In the genomic region with DNA sequence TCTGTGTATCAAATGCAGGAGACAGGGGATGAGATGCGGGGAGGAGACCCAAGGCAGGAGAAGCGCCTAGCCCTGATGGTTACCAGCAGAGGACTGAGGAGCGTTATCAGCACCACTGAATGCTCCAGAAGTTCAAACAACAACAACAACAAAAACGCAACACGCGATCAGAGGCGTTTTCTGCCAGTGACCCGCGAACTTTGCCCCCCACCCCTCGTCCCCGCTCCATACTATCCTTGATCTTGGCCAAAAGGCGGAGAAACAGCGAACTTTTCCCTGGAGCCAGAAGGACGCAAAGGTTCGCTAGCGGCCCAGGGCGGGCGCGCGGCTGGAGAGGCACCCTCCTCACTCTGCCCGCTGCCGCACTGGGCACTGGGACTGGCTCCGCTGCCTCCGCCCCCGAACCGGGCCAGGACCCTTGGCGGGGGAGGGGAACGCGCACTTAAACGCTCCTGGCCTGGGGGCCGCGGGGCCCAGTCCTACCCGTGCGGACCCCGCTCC, we compare ENCODE assay signal across 8 cellular contexts. TPM values are rescaled to one million over a fixed set of nuclear protein-coding genes. Genes with fewer than 3 reads are reported as not detected.
DNase-seq lines count a peak whose midpoint lies in the region; ATAC-seq and TF ChIP-seq lines count a peak whose summit lies in the region.

No MANE protein-coding gene starts in this region.

- no peaks in the 10 kb centered on the region; the same call in 2 of the 3 replicates for H3K4me1 Mint-ChIP-seq in GM23338

- peaks cover 12% of the 10 kb centered on the region; the same call in 2 of the 3 replicates for H3K9me3 Mint-ChIP-seq in GM23338

- peaks cover 7% of the 10 kb centered on the region; the same call in 2 of the 3 replicates for H3K36me3 Mint-ChIP-seq in GM23338 (ENCODE audit: low read depth)

- H3K4me3 Mint-ChIP-seq in GM23338, result peak overlapping the region; percentile 78

- H3K27ac ChIP-seq in GM23338 (ENCODE audit: low read depth), result no peak overlapping the region
- no peak overlapping the region for H3K27ac ChIP-seq in iPS DF 6.9 (ENCODE audit: low read length)
- peak overlapping the region; percentile 85 for H3K27ac ChIP-seq in skeletal muscle tissue (ENCODE audit: low read depth, low read length)

- WGBS in iPS DF 6.9 (ENCODE audit: insufficient coverage, insufficient read length), result no CpG with 5 or more reads among the region's 35 CpGs

- H3K4me3 ChIP-seq in GM23338, result peak overlapping the region; percentile 89
- peak overlapping the region; percentile 60; the same call in 1 of the 2 replicates for H3K4me3 ChIP-seq in iPS DF 6.9 (ENCODE audit: low read length)
- peak overlapping the region; percentile 77 to 88 (median 85) for H3K4me3 ChIP-seq in skeletal muscle tissue (ENCODE audit: low read length in 3 of 3)

- ATAC-seq in GM23338 (peak; percentile 81), GM21619 (IDR thresholded peaks at IDR 0.05; ENCODE audit: unreplicated experiment) (no peak)

- H3K4me2 ChIP-seq in GM23338, result peak overlapping the region; percentile 92

- H3K4me1 ChIP-seq in GM23338 (ENCODE audit: insufficient read depth), result 0 out of 2 replicates have a peak, but pooled peaks cover 5% of the 10 kb centered on the region
- no peaks in the 10 kb centered on the region for H3K4me1 ChIP-seq in iPS DF 6.9 (ENCODE audit: control insufficient read depth, insufficient read depth, low read length)
- peaks cover 22 to 31% (median 23%) of the 10 kb centered on the region in 3 donors for H3K4me1 ChIP-seq in skeletal muscle tissue (ENCODE audit: control insufficient read depth in 3 of 3, insufficient read depth in 3 of 3, low read length in 3 of 3)

- no peak for TF ChIP-seq CTCF in GM23338 (conservative IDR thresholded peaks at IDR 0.05; ENCODE audit: low read depth in 2 of 2)

- H3K36me3 ChIP-seq in GM23338 (ENCODE audit: insufficient read depth) (no peaks in the 10 kb centered on the region), iPS DF 6.9 (ENCODE audit: control insufficient read depth, insufficient read depth, low read length) (no peaks in the 10 kb centered on the region), skeletal muscle tissue (ENCODE audit: control insufficient read depth in 3 of 3, insufficient read depth in 3 of 3, low read length in 3 of 3) (no peaks in the 10 kb centered on the region)

- DNase-seq in GM23338 (ENCODE audit: low spot score), result peak; percentile 67
- peak; percentile 18 for DNase-seq in amniotic epithelial cell (ENCODE audit: low read depth)
- no peak for DNase-seq in iPS DF 6.9 (ENCODE audit: low read depth, low spot score)
- DNase-seq in mesenteric fat pad (ENCODE audit: low spot score), result no peak
- no peak for DNase-seq in NCI-H82 (lab: John Stamatoyannopoulos, UW)
- no peak for DNase-seq in NCI-H774 (lab: John Stamatoyannopoulos, UW)

- no peaks in the 10 kb centered on the region for H4K20me1 ChIP-seq in GM23338 (replicated peaks; ENCODE audit: insufficient read depth)

- no peaks in the 10 kb centered on the region for H3K9me3 ChIP-seq in iPS DF 6.9 (ENCODE audit: control insufficient read depth, insufficient read depth, low read length)
- H3K9me3 ChIP-seq in skeletal muscle tissue (ENCODE audit: control insufficient read depth in 3 of 3, low read length in 3 of 3), result no peaks in the 10 kb centered on the region

- no peak overlapping the region for H3K27ac Mint-ChIP-seq in GM23338

- peaks cover 33% of the 10 kb centered on the region for H3K27me3 Mint-ChIP-seq in GM23338 (ENCODE audit: insufficient read depth, low read depth, poor library complexity)

- H3K9ac ChIP-seq in skeletal muscle tissue (ENCODE audit: low read depth in 1 of 3, low read length in 3 of 3), result peak overlapping the region; percentile 86 to 92 (median 89)

- no peaks in the 10 kb centered on the region for H3K9me2 ChIP-seq in GM23338 (ENCODE audit: insufficient read depth)

- H3K79me2 ChIP-seq in GM23338 (replicated peaks; ENCODE audit: insufficient read depth), result no peaks in the 10 kb centered on the region

- peak overlapping the region; percentile 97 for H2AFZ ChIP-seq in GM23338

- peaks cover 42% of the 10 kb centered on the region for H3K27me3 ChIP-seq in GM23338 (ENCODE audit: insufficient read depth)
- H3K27me3 ChIP-seq in iPS DF 6.9 (ENCODE audit: control insufficient read depth, insufficient read depth, low read length), result no peaks in the 10 kb centered on the region; the same call in 1 of the 2 replicates
- H3K27me3 ChIP-seq in skeletal muscle tissue (ENCODE audit: control insufficient read depth in 3 of 3, insufficient read depth in 3 of 3, low read length in 3 of 3), result no peaks in the 10 kb centered on the region

- no peaks in the 10 kb centered on the region; the same call in 1 of the 2 replicates for H3F3A ChIP-seq in GM23338 (replicated peaks; ENCODE audit: low read depth)

TF ChIP-seq in GM23338, 12 proteins besides CTCF, POLR2A, EP300 and RAD21:
- TF ChIP-seq ZNF114 (CRISPR knock-in tag; IDR thresholded peaks at IDR 0.05) (no peak), ZNF331 (CRISPR knock-in tag; IDR thresholded peaks at IDR 0.05; ENCODE audit: low read depth) (no peak), EZH2 (IDR thresholded peaks at IDR 0.05; ENCODE audit: low read depth, unreplicated experiment) (peak; percentile 14)
- TF ChIP-seq, protein P1, sequence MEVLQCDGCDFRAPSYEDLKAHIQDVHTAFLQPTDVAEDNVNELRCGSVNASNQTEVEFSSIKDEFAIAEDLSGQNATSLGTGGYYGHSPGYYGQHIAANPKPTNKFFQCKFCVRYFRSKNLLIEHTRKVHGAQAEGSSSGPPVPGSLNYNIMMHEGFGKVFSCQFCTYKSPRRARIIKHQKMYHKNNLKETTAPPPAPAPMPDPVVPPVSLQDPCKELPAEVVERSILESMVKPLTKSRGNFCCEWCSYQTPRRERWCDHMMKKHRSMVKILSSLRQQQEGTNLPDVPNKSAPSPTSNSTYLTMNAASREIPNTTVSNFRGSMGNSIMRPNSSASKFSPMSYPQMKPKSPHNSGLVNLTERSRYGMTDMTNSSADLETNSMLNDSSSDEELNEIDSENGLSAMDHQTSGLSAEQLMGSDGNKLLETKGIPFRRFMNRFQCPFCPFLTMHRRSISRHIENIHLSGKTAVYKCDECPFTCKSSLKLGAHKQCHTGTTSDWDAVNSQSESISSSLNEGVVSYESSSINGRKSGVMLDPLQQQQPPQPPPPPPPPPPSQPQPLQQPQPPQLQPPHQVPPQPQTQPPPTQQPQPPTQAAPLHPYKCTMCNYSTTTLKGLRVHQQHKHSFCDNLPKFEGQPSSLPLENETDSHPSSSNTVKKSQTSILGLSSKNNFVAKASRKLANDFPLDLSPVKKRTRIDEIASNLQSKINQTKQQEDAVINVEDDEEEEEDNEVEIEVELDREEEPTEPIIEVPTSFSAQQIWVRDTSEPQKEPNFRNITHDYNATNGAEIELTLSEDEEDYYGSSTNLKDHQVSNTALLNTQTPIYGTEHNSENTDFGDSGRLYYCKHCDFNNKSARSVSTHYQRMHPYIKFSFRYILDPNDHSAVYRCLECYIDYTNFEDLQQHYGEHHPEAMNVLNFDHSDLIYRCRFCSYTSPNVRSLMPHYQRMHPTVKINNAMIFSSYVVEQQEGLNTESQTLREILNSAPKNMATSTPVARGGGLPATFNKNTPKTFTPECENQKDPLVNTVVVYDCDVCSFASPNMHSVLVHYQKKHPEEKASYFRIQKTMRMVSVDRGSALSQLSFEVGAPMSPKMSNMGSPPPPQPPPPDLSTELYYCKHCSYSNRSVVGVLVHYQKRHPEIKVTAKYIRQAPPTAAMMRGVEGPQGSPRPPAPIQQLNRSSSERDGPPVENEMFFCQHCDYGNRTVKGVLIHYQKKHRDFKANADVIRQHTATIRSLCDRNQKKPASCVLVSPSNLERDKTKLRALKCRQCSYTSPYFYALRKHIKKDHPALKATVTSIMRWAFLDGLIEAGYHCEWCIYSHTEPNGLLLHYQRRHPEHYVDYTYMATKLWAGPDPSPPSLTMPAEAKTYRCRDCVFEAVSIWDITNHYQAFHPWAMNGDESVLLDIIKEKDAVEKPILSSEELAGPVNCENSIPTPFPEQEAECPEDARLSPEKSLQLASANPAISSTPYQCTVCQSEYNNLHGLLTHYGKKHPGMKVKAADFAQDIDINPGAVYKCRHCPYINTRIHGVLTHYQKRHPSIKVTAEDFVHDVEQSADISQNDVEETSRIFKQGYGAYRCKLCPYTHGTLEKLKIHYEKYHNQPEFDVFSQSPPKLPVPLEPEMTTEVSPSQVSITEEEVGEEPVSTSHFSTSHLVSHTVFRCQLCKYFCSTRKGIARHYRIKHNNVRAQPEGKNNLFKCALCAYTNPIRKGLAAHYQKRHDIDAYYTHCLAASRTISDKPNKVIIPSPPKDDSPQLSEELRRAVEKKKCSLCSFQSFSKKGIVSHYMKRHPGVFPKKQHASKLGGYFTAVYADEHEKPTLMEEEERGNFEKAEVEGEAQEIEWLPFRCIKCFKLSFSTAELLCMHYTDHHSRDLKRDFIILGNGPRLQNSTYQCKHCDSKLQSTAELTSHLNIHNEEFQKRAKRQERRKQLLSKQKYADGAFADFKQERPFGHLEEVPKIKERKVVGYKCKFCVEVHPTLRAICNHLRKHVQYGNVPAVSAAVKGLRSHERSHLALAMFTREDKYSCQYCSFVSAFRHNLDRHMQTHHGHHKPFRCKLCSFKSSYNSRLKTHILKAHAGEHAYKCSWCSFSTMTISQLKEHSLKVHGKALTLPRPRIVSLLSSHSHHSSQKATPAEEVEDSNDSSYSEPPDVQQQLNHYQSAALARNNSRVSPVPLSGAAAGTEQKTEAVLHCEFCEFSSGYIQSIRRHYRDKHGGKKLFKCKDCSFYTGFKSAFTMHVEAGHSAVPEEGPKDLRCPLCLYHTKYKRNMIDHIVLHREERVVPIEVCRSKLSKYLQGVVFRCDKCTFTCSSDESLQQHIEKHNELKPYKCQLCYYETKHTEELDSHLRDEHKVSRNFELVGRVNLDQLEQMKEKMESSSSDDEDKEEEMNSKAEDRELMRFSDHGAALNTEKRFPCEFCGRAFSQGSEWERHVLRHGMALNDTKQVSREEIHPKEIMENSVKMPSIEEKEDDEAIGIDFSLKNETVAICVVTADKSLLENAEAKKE (CRISPR knock-in tag; IDR thresholded peaks at IDR 0.05), result no peak
TF ChIP-seq in GM23338: peak in this region for 1.

RNA-seq across cellular contexts. Expression of gene ECHDC2, which starts 0.7 kb away (rescaled TPM):
- total RNA-seq in GM23338 (2014; rRNA removed; shearing (Covaris generic)), result 16.7 and 17.8 TPM in 2 replicates
- 17.0 and 20.6 TPM in 2 replicates for polyA plus RNA-seq in GM23338 (2016; fragmentation: Nextera tagmentation; extraction: Ambion mirVana)
- total RNA-seq in skeletal muscle tissue (26.6 TPM), mesenteric fat pad (105 TPM)

RNA-seq across cellular contexts. Expression of gene SCP2, which starts 6.2 kb away (rescaled TPM):
- 59.8 and 66.3 TPM in 2 replicates for total RNA-seq in GM23338 (2014; rRNA removed; shearing (Covaris generic))
- polyA plus RNA-seq in GM23338 (2016; fragmentation: Nextera tagmentation; extraction: Ambion mirVana), result 95.3 and 116 TPM in 2 replicates
- total RNA-seq in skeletal muscle tissue (39.1 TPM), mesenteric fat pad (153 TPM)

Comparison
In these comparisons a context has a peak if more than half of its experiments do, and no peak if none do; other contexts are left out.
1. DNase-seq: peak in GM23338 (single experiment) and amniotic epithelial cell (single experiment); none in iPS DF 6.9 (single experiment), mesenteric fat pad (single experiment), NCI-H82 (single experiment) and NCI-H774 (single experiment).
2. Peak in every context shown above with its lines, with median percentiles within 50 percentile points of each other: H3K4me3 ChIP-seq.